14 cellular contexts compared by ENCODE assay signal in genomic region chr13:21595546-21595822, GRCh38. TPM values are rescaled to one million over a fixed set of nuclear protein-coding genes. Genes with fewer than 3 reads are reported as not detected.
DNase-seq lines count a peak whose midpoint lies in the region; ATAC-seq and TF ChIP-seq lines count a peak whose summit lies in the region.
"Had no signal": no experiment of that assay in that cellular context is flagged by ENCODE, and none has a peak within 500 bp of the region (broad histone marks: within the 10 kb centered on the region; RNA-seq: fewer than 3 reads in every experiment).

No MANE protein-coding gene starts in this region.

- H3K14ac ChIP-seq in trophoblast cell (ENCODE audit: low read length): no peak overlapping the region

- no peak overlapping the region for H2AFZ ChIP-seq in trophoblast cell (ENCODE audit: insufficient read depth, low read length, poor library complexity)
- H2AFZ ChIP-seq: parathyroid adenoma had no signal

- no peak overlapping the region for H2BK5ac ChIP-seq in trophoblast cell (ENCODE audit: low read depth, low read length, poor library complexity)

- H3K36me3 ChIP-seq in right lobe of liver (no peaks in the 10 kb centered on the region), trophoblast cell (ENCODE audit: control insufficient read depth in 1 of 2, insufficient read depth in 2 of 2, low read length in 2 of 2) (no peaks in the 10 kb centered on the region)

- intact Hi-C loops in right lobe of liver (cut with DNase I): no loop called here

- H3K18ac ChIP-seq in trophoblast cell (ENCODE audit: low read length): no peak overlapping the region

- DNase-seq in right lobe of liver (no peak), iPS-NIHi7 (ENCODE audit: extremely low spot score) (no peak), hepatic stellate cell (ENCODE audit: low spot score) (no peak), trophoblast cell (no peak), NCI-H2196 (lab: John Stamatoyannopoulos, UW; ENCODE audit: unreplicated experiment) (no peak)
- DNase-seq: activated CD4-positive, alpha-beta T cell treated with anti-CD3 and anti-CD28 coated beads, Interleukin-2, amount 50 U/mL, for 4 hours; aorta; islet precursor cell; Right ventricle myocardium superior; transverse colon had no signal

- no peak overlapping the region for H3K27ac ChIP-seq in right lobe of liver
- no peak overlapping the region for H3K27ac ChIP-seq in trophoblast cell (ENCODE audit: low read depth, low read length)
- H3K27ac ChIP-seq: parathyroid adenoma, transverse colon had no signal

- H3K79me1 ChIP-seq in trophoblast cell (ENCODE audit: low read length): no peaks in the 10 kb centered on the region

- H2AK5ac ChIP-seq in trophoblast cell (ENCODE audit: low read length): no peak overlapping the region

- H2BK120ac ChIP-seq in trophoblast cell (ENCODE audit: insufficient read depth, low read length, poor library complexity): no peak overlapping the region

- no peak overlapping the region for H4K8ac ChIP-seq in trophoblast cell (ENCODE audit: low read depth, low read length)

- no peak overlapping the region for H3K4me2 ChIP-seq in trophoblast cell (ENCODE audit: low read length)

- no peak overlapping the region for H3K23ac ChIP-seq in trophoblast cell (ENCODE audit: low read length)

- H3K79me2 ChIP-seq in trophoblast cell (ENCODE audit: control insufficient read depth, insufficient read depth, low read length, poor library complexity): no peaks in the 10 kb centered on the region

- ATAC-seq in GM18873 (IDR thresholded peaks at IDR 0.05; ENCODE audit: low FRiP score, unreplicated experiment): peak; percentile 48
- ATAC-seq in GM21786 (IDR thresholded peaks at IDR 0.05; ENCODE audit: unreplicated experiment): peak; percentile 51
- peak; percentile 68 for ATAC-seq in HG03439 (IDR thresholded peaks at IDR 0.05; ENCODE audit: unreplicated experiment)
- peak in 3 of 4 donors; percentile 23 to 40 (median 37) for ATAC-seq in right lobe of liver

- no peak for TF ChIP-seq POLR2A in right lobe of liver (IDR thresholded peaks at IDR 0.05)

- no peaks in the 10 kb centered on the region for H3K4me1 ChIP-seq in right lobe of liver
- no peaks in the 10 kb centered on the region for H3K4me1 ChIP-seq in trophoblast cell (ENCODE audit: control insufficient read depth in 1 of 2, insufficient read depth in 2 of 2, low read length in 2 of 2)
- H3K4me1 ChIP-seq: parathyroid adenoma had no signal

- H4K12ac ChIP-seq in trophoblast cell (ENCODE audit: low read depth, low read length): no peak overlapping the region

- no peak overlapping the region for H2BK12ac ChIP-seq in trophoblast cell (ENCODE audit: low read length)

- H3K27me3 ChIP-seq in right lobe of liver: no peaks in the 10 kb centered on the region
- no peaks in the 10 kb centered on the region for H3K27me3 ChIP-seq in trophoblast cell (ENCODE audit: insufficient read depth, low read length)
- H3K27me3 ChIP-seq: transverse colon had no signal

- H3K4me3 ChIP-seq in right lobe of liver: no peak overlapping the region
- no peak overlapping the region for H3K4me3 ChIP-seq in trophoblast cell (ENCODE audit: low read depth, low read length)
- H3K4me3 ChIP-seq: transverse colon had no signal

- TF ChIP-seq CTCF in right lobe of liver (IDR thresholded peaks at IDR 0.05): no peak

- no peak overlapping the region for H4K91ac ChIP-seq in trophoblast cell (ENCODE audit: low read depth, low read length)

- no peak overlapping the region for H3K9ac ChIP-seq in trophoblast cell (ENCODE audit: low read length)
- H3K9ac ChIP-seq: parathyroid adenoma had no signal

- no peak overlapping the region for H3K4ac ChIP-seq in trophoblast cell (ENCODE audit: low read depth, low read length)

- H3K9me3 ChIP-seq in right lobe of liver (no peaks in the 10 kb centered on the region), trophoblast cell (ENCODE audit: insufficient read depth, low read depth, low read length) (no peaks in the 10 kb centered on the region)

RNA-seq across cellular contexts. Expression of gene MICU2, which starts 8.5 kb away (rescaled TPM):
- total RNA-seq in right lobe of liver: 10 to 100 TPM; 13.1 to 71.1 (median 16.4) TPM
- polyA plus RNA-seq in trophoblast cell (2013): 31.8 and 35.0 TPM in 2 replicates
